Comparison of ENCODE assay signal across 2 cellular contexts in genomic region chr3:135964160-135964955, GRCh38.
TF ChIP-seq lines count a peak whose summit lies in the region.

No MANE protein-coding gene starts in this region.

TF ChIP-seq in HCT116, 20 proteins besides CTCF, POLR2A, EP300 and RAD21:
- no peak for TF ChIP-seq REST (IDR thresholded peaks at IDR 0.05; ENCODE audit: low read depth)
- no peak for TF ChIP-seq SRF (IDR thresholded peaks at IDR 0.05; ENCODE audit: low read depth)
- no peak for TF ChIP-seq POLR2AphosphoS5 (IDR thresholded peaks at IDR 0.05; ENCODE audit: low read depth, low read length)
- no peak for TF ChIP-seq SP1 (IDR thresholded peaks at IDR 0.05; ENCODE audit: low read depth)
- no peak for TF ChIP-seq ZFX (IDR thresholded peaks at IDR 0.05)
- TF ChIP-seq CEBPB (IDR thresholded peaks at IDR 0.05; ENCODE audit: low read depth): no peak
- TF ChIP-seq TCF7L2 (IDR thresholded peaks at IDR 0.05; ENCODE audit: borderline replicate concordance, extremely low read depth, insufficient read depth, insufficient read length): no peak
- no peak for TF ChIP-seq SIN3A (IDR thresholded peaks at IDR 0.05; ENCODE audit: low read depth)
- TF ChIP-seq JUND (IDR thresholded peaks at IDR 0.05): no peak
- no peak for TF ChIP-seq EZH2 (IDR thresholded peaks at IDR 0.05)
- no peak for TF ChIP-seq FOSL1 (IDR thresholded peaks at IDR 0.05; ENCODE audit: low read depth)
- TF ChIP-seq EGR1 (IDR thresholded peaks at IDR 0.05; ENCODE audit: low read depth): no peak
- no peak for TF ChIP-seq MAX (IDR thresholded peaks at IDR 0.05)
- no peak for TF ChIP-seq ATF3 (IDR thresholded peaks at IDR 0.05)
- no peak for TF ChIP-seq YY1 (IDR thresholded peaks at IDR 0.05; ENCODE audit: extremely low read depth, insufficient replicate concordance, low read depth, low read length)
- no peak for TF ChIP-seq ZNF274 (IDR thresholded peaks at IDR 0.05; ENCODE audit: low read depth, low read length)
- no peak for TF ChIP-seq ZBTB33 (IDR thresholded peaks at IDR 0.05; ENCODE audit: extremely low read depth, insufficient replicate concordance, low read length)

TF ChIP-seq in HEK293T, 16 proteins besides CTCF, POLR2A, EP300 and RAD21 (continued from another document):
- no peak for TF ChIP-seq HDGF (IDR thresholded peaks at IDR 0.05; ENCODE audit: borderline replicate concordance)
- TF ChIP-seq TARDBP (IDR thresholded peaks at IDR 0.05): no peak
